Comparison of ENCODE assay signal across 16 cellular contexts in the genomic region with DNA sequence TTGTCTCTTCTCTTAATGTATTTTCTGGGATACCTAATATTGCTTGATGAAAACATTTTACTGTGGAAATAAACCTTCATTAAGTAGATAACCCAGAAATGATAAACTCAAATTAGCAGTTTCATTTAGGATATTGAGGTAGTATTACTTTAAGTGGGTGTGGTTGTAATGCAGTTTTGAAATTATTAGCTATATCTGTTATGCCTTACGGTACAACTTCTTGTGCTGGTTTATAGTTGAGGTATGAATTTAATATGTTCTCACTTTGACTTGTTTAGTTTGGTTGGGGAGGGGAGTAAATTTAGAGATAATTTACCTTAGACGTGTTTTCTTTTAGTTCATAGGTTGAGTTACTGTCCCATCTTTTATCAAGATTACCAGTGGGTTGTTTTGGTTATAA.
"Had no signal": no experiment of that assay in that cellular context is flagged by ENCODE, and none has a peak within 500 bp of the region (broad histone marks: within the 10 kb centered on the region; RNA-seq: fewer than 3 reads in every experiment).

No MANE protein-coding gene starts in this region.

- ATAC-seq: psoas muscle; sciatic nerve; stimulated activated naive CD8-positive, alpha-beta T cell treated with anti-CD3 and anti-CD28 coated beads, Interleukin-15, Interleukin-2, amounts not matched to agents 100 U/mL and 50 U/mL, for 24 hours; WTC11 had no signal

- H3K9me3 Mint-ChIP-seq: endodermal cell, type B pancreatic cell, WTC11 had no signal

- H3K4me3 Mint-ChIP-seq: endodermal cell, nephron progenitor cell, type B pancreatic cell, WTC11 had no signal

- H3K27me3 Mint-ChIP-seq: type B pancreatic cell had no signal

- H3K4me1 ChIP-seq: suprapubic skin had no signal

- H3K4me3 ChIP-seq: left ventricle myocardium inferior, psoas muscle, suprapubic skin had no signal

- H3K36me3 ChIP-seq: brain microvascular endothelial cell had no signal

- H3K27ac ChIP-seq: brain microvascular endothelial cell, left ventricle myocardium inferior, psoas muscle, suprapubic skin had no signal

- H3K27me3 ChIP-seq: brain microvascular endothelial cell, suprapubic skin had no signal

- DNase-seq: activated CD4-positive, alpha-beta T cell treated with anti-CD3 and anti-CD28 coated beads, Interleukin-2, amount 50 U/mL, for 1 hour; amniotic stem cell; brain microvascular endothelial cell; endodermal cell; erythroblast; left ventricle myocardium inferior; mesendoderm; nephron progenitor cell; psoas muscle; stimulated activated CD4-positive, alpha-beta T cell treated with anti-CD3 and anti-CD28 coated beads, Interleukin-2, amount 100 ng/mL, for 24 hours; stimulated activated naive CD8-positive, alpha-beta T cell treated with anti-CD3 and anti-CD28 coated beads, Interleukin-15, Interleukin-2, amounts not matched to agents 100 U/mL and 50 U/mL, for 24 hours had no signal

- FAIRE-seq: keratinocyte had no signal

- H3K9me3 ChIP-seq: left ventricle myocardium inferior, psoas muscle, suprapubic skin had no signal

- H3K27ac Mint-ChIP-seq: endodermal cell, nephron progenitor cell, type B pancreatic cell, WTC11 had no signal
